In genomic region chr1:67605209-67605780, GRCh38 we compare ENCODE assay signal across 1 cellular context.
TF ChIP-seq lines count a peak whose summit lies in the region.

No MANE protein-coding gene starts in this region.

TF ChIP-seq in SK-N-SH treated with all-trans-retinoic acid at 6 μM for 48 hours, 23 proteins besides CTCF, POLR2A, EP300 and RAD21 (continued from another document):
- TF ChIP-seq, protein P1, sequence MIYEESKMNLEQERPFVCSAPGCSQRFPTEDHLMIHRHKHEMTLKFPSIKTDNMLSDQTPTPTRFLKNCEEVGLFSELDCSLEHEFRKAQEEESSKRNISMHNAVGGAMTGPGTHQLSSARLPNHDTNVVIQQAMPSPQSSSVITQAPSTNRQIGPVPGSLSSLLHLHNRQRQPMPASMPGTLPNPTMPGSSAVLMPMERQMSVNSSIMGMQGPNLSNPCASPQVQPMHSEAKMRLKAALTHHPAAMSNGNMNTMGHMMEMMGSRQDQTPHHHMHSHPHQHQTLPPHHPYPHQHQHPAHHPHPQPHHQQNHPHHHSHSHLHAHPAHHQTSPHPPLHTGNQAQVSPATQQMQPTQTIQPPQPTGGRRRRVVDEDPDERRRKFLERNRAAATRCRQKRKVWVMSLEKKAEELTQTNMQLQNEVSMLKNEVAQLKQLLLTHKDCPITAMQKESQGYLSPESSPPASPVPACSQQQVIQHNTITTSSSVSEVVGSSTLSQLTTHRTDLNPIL (CRISPR knock-in tag; IDR thresholded peaks at IDR 0.05; ENCODE audit: low read depth) = no peak
- TF ChIP-seq, protein P2, sequence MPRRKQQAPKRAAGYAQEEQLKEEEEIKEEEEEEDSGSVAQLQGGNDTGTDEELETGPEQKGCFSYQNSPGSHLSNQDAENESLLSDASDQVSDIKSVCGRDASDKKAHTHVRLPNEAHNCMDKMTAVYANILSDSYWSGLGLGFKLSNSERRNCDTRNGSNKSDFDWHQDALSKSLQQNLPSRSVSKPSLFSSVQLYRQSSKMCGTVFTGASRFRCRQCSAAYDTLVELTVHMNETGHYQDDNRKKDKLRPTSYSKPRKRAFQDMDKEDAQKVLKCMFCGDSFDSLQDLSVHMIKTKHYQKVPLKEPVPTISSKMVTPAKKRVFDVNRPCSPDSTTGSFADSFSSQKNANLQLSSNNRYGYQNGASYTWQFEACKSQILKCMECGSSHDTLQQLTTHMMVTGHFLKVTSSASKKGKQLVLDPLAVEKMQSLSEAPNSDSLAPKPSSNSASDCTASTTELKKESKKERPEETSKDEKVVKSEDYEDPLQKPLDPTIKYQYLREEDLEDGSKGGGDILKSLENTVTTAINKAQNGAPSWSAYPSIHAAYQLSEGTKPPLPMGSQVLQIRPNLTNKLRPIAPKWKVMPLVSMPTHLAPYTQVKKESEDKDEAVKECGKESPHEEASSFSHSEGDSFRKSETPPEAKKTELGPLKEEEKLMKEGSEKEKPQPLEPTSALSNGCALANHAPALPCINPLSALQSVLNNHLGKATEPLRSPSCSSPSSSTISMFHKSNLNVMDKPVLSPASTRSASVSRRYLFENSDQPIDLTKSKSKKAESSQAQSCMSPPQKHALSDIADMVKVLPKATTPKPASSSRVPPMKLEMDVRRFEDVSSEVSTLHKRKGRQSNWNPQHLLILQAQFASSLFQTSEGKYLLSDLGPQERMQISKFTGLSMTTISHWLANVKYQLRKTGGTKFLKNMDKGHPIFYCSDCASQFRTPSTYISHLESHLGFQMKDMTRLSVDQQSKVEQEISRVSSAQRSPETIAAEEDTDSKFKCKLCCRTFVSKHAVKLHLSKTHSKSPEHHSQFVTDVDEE (CRISPR knock-in tag; IDR thresholded peaks at IDR 0.05) = no peak
TF ChIP-seq in SK-N-SH treated with all-trans-retinoic acid at 6 μM for 48 hours: peak in this region for 0.
